ENCODE assay signal across 5 cellular contexts in genomic region chr1:200808846-200809245, GRCh38.
"Had no signal": no experiment of that assay in that cellular context is flagged by ENCODE, and none has a peak within 500 bp of the region (broad histone marks: within the 10 kb centered on the region; RNA-seq: fewer than 3 reads in every experiment).

No MANE protein-coding gene starts in this region.

- H3K4me3 ChIP-seq: GM23338, K562 had no signal

- ATAC-seq: GM23338, K562 had no signal

- H3K9me3 Mint-ChIP-seq: GM23338, H9 had no signal

- H3K4me3 Mint-ChIP-seq: GM23338, H9 had no signal

- H2AFZ ChIP-seq: GM23338 had no signal

- H3K4me2 ChIP-seq: GM23338 had no signal

- H3K27ac Mint-ChIP-seq: GM23338 had no signal

- DNase-seq: H9, HCEC 1CT, IMR-90 had no signal
